In genomic region chr21:32482565-32483292, GRCh38 we compare ENCODE assay signal across 23 cellular contexts.
"Had no signal": no experiment of that assay in that cellular context is flagged by ENCODE, and none has a peak within 500 bp of the region (broad histone marks: within the 10 kb centered on the region; RNA-seq: fewer than 3 reads in every experiment).

No MANE protein-coding gene starts in this region.

- H3K4me1 ChIP-seq: adrenal gland, heart right ventricle, parathyroid adenoma, right lobe of liver, uterus had no signal

- ATAC-seq: heart right ventricle; right lobe of liver; stimulated activated effector memory CD8-positive, alpha-beta T cell treated with anti-CD3 and anti-CD28 coated beads, Interleukin-12 subunit alpha, Interleukin-12 subunit beta, amount 100 ng/mL, for 72 hours; stimulated activated naive CD8-positive, alpha-beta T cell treated with anti-CD3 and anti-CD28 coated beads, Interleukin-15, amount 100 ng/mL, for 72 hours had no signal

- H3K9me3 ChIP-seq: adrenal gland, ascending aorta, heart right ventricle, right lobe of liver, transverse colon, uterus had no signal

- H3K4me3 Mint-ChIP-seq: activated naive CD8-positive, alpha-beta T cell; activated T-cell treated with anti-CD3 and anti-CD28 coated beads, Interleukin-2, amount 50 U/mL, for 24 hours; naive B cell; stimulated activated effector memory CD8-positive, alpha-beta T cell treated with anti-CD3 and anti-CD28 coated beads, Interleukin-12 subunit alpha, Interleukin-12 subunit beta, amount 100 ng/mL, for 72 hours; stimulated activated naive CD8-positive, alpha-beta T cell treated with anti-CD3 and anti-CD28 coated beads, Interleukin-15, amount 100 ng/mL, for 72 hours; T-helper 2 cell treated with Interferon-gamma antibody and Interleukin-4, amounts not matched to agents 5 μg/mL and 100 μg/mL, for 36 hours had no signal

- H3K9ac ChIP-seq: parathyroid adenoma had no signal

- H3K36me3 ChIP-seq: adrenal gland, brain microvascular endothelial cell, right lobe of liver, transverse colon, uterus had no signal

- H3K27ac Mint-ChIP-seq: activated naive CD8-positive, alpha-beta T cell; activated T-cell treated with anti-CD3 and anti-CD28 coated beads, Interleukin-2, amount 50 U/mL, for 24 hours; activated T-helper 2 cell treated with anti-CD3 and anti-CD28 coated beads, Interferon-gamma antibody, Interleukin-2, Interleukin-4, amounts not matched to agents 10 μg/mL and 5 μg/mL and 100 μg/mL, durations not matched to agents 14 hours and 24 hours and 36 hours; stimulated activated effector memory CD8-positive, alpha-beta T cell treated with anti-CD3 and anti-CD28 coated beads, Interleukin-12 subunit alpha, Interleukin-12 subunit beta, amount 100 ng/mL, for 72 hours; T-helper 2 cell treated with Interferon-gamma antibody and Interleukin-4, amounts not matched to agents 5 μg/mL and 100 μg/mL, for 36 hours had no signal

- H3K27me3 ChIP-seq: adrenal gland, ascending aorta, brain microvascular endothelial cell, heart right ventricle, right lobe of liver, transverse colon, uterus had no signal

- H2AFZ ChIP-seq: parathyroid adenoma had no signal

- H3K9me3 Mint-ChIP-seq: activated T-cell treated with anti-CD3 and anti-CD28 coated beads, Interleukin-2, amount 50 U/mL, for 24 hours; activated T-helper 2 cell treated with anti-CD3 and anti-CD28 coated beads, Interferon-gamma antibody, Interleukin-2, Interleukin-4, amounts not matched to agents 10 μg/mL and 5 μg/mL and 100 μg/mL, durations not matched to agents 14 hours and 24 hours and 36 hours; stimulated activated effector memory CD8-positive, alpha-beta T cell treated with anti-CD3 and anti-CD28 coated beads, Interleukin-12 subunit alpha, Interleukin-12 subunit beta, amount 100 ng/mL, for 72 hours; stimulated activated naive CD8-positive, alpha-beta T cell treated with anti-CD3 and anti-CD28 coated beads, Interleukin-15, amount 100 ng/mL, for 72 hours; T-helper 2 cell treated with Interferon-gamma antibody and Interleukin-4, amounts not matched to agents 5 μg/mL and 100 μg/mL, for 36 hours had no signal

- H3K27me3 Mint-ChIP-seq: activated naive CD8-positive, alpha-beta T cell; activated T-cell treated with anti-CD3 and anti-CD28 coated beads, Interleukin-2, amount 50 U/mL, for 24 hours; stimulated activated naive CD8-positive, alpha-beta T cell treated with anti-CD3 and anti-CD28 coated beads, Interleukin-15, amount 100 ng/mL, for 72 hours had no signal

- H3K4me3 ChIP-seq: adrenal gland, ascending aorta, heart right ventricle, lung, right lobe of liver, transverse colon, uterus had no signal

- H3K4me1 Mint-ChIP-seq: naive B cell had no signal

- H3K27ac ChIP-seq: adrenal gland, ascending aorta, brain microvascular endothelial cell, epithelial cell of prostate, heart right ventricle, parathyroid adenoma, right lobe of liver, transverse colon, uterus had no signal

- DNase-seq: activated CD8-positive, alpha-beta memory T cell treated with anti-CD3 and anti-CD28 coated beads for 24 hours; activated CD8-positive, alpha-beta memory T cell treated with anti-CD3 and anti-CD28 coated beads, Interleukin-2, amount 50 U/mL, for 4 hours; activated naive CD4-positive, alpha-beta T cell; activated T-cell treated with anti-CD3 and anti-CD28 coated beads, Interleukin-2, amount 50 U/mL, for 24 hours; adrenal gland; brain microvascular endothelial cell; heart right ventricle; naive B cell; right lobe of liver; small intestine; stimulated activated CD4-positive, alpha-beta T cell treated with anti-CD3 and anti-CD28 coated beads, Interleukin-2, amount 100 ng/mL, for 24 hours; stimulated activated naive CD8-positive, alpha-beta T cell treated with anti-CD3 and anti-CD28 coated beads, Interleukin-15, amount 100 ng/mL, for 72 hours; transverse colon had no signal

- FAIRE-seq: keratinocyte, small intestine had no signal

- H3K79me2 ChIP-seq: parathyroid adenoma had no signal
